ENCODE assay signal across 18 cellular contexts in genomic region chr18:13635046-13635445, GRCh38.
"Had no signal": no experiment of that assay in that cellular context is flagged by ENCODE, and none has a peak within 500 bp of the region (broad histone marks: within the 10 kb centered on the region; RNA-seq: fewer than 3 reads in every experiment).

No MANE protein-coding gene starts in this region.

- H3K36me3 Mint-ChIP-seq: activated CD4-positive, alpha-beta memory T cell treated with anti-CD3 and anti-CD28 coated beads for 36 hours; brain had no signal

- H3K9me3 Mint-ChIP-seq: activated B cell treated with CpG ODN at 0.5 μM for 24 hours; activated CD4-positive, alpha-beta memory T cell treated with anti-CD3 and anti-CD28 coated beads for 36 hours; activated naive CD4-positive, alpha-beta T cell treated with anti-CD3 and anti-CD28 coated beads for 36 hours; activated T-cell treated with anti-CD3 and anti-CD28 coated beads, Interleukin-2, amount 50 U/mL, for 24 hours; central memory CD8-positive, alpha-beta T cell; stimulated activated naive CD8-positive, alpha-beta T cell treated with anti-CD3 and anti-CD28 coated beads, Interleukin-15, Interleukin-2, amounts not matched to agents 100 ng/mL and 50 ng/mL, for 24 hours had no signal

- H3K4me3 Mint-ChIP-seq: activated B cell treated with CpG ODN at 0.5 μM for 24 hours; activated CD4-positive, alpha-beta memory T cell treated with anti-CD3 and anti-CD28 coated beads for 36 hours; activated naive CD4-positive, alpha-beta T cell treated with anti-CD3 and anti-CD28 coated beads for 36 hours; activated T-cell treated with anti-CD3 and anti-CD28 coated beads, Interleukin-2, amount 50 U/mL, for 24 hours; brain; central memory CD8-positive, alpha-beta T cell; nephron progenitor cell; stimulated activated naive CD8-positive, alpha-beta T cell treated with anti-CD3 and anti-CD28 coated beads, Interleukin-15, Interleukin-2, amounts not matched to agents 100 ng/mL and 50 ng/mL, for 24 hours had no signal

- H3K27ac Mint-ChIP-seq: activated B cell treated with CpG ODN at 0.5 μM for 24 hours; activated CD4-positive, alpha-beta memory T cell treated with anti-CD3 and anti-CD28 coated beads for 36 hours; activated naive CD4-positive, alpha-beta T cell treated with anti-CD3 and anti-CD28 coated beads for 36 hours; activated T-cell treated with anti-CD3 and anti-CD28 coated beads, Interleukin-2, amount 50 U/mL, for 24 hours; stimulated activated naive CD8-positive, alpha-beta T cell treated with anti-CD3 and anti-CD28 coated beads, Interleukin-15, Interleukin-2, amounts not matched to agents 100 ng/mL and 50 ng/mL, for 24 hours had no signal

- ATAC-seq: esophagus mucosa, gastrocnemius medialis, left colon had no signal

- DNase-seq: activated B cell treated with CpG ODN at 0.5 μM for 24 hours; activated CD4-positive, alpha-beta memory T cell treated with anti-CD3 and anti-CD28 coated beads for 36 hours; activated CD4-positive, alpha-beta T cell treated with anti-CD3 and anti-CD28 coated beads for 4 hours; activated naive CD4-positive, alpha-beta T cell treated with anti-CD3 and anti-CD28 coated beads for 36 hours; activated T-cell treated with anti-CD3 and anti-CD28 coated beads, Interleukin-2, amount 50 U/mL, for 24 hours; effector CD8-positive, alpha-beta T cell; gastrocnemius medialis; left colon; nephron progenitor cell; SK-N-SH; small intestine; stimulated activated CD4-positive, alpha-beta T cell treated with anti-CD3 and anti-CD28 coated beads, Interleukin-15, amount 100 ng/mL, for 24 hours; stimulated activated CD4-positive, alpha-beta T cell treated with anti-CD3 and anti-CD28 coated beads, Interleukin-2, amount 100 ng/mL, for 48 hours; testis had no signal

- FAIRE-seq: small intestine had no signal

- H3K27me3 Mint-ChIP-seq: activated B cell treated with CpG ODN at 0.5 μM for 24 hours; activated CD4-positive, alpha-beta memory T cell treated with anti-CD3 and anti-CD28 coated beads for 36 hours; activated T-cell treated with anti-CD3 and anti-CD28 coated beads, Interleukin-2, amount 50 U/mL, for 24 hours; brain; central memory CD8-positive, alpha-beta T cell; stimulated activated naive CD8-positive, alpha-beta T cell treated with anti-CD3 and anti-CD28 coated beads, Interleukin-15, Interleukin-2, amounts not matched to agents 100 ng/mL and 50 ng/mL, for 24 hours had no signal
